In the genomic region with DNA sequence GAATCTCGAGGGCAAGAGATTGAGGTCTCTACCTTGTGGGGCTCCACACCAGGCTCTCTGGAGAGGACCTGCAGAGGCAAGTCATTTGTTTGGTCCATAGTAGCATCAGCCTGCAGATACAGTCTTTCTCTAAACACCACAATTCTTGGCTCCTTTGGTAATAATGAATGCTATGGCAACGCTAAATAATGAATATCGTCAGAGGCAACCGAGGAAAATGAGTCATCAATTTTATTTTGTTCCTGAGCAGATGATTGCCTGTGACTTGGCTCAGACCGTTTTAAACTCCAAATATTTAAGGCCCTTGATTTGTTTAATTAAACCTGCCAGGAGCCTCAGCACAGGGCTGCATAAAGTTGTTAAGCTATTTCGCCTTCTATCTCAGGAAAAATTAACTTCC, we compare ENCODE assay signal across 18 cellular contexts.
DNase-seq lines count a peak whose midpoint lies in the region; ATAC-seq and TF ChIP-seq lines count a peak whose summit lies in the region.
"Had no signal": no experiment of that assay in that cellular context is flagged by ENCODE, and none has a peak within 500 bp of the region (broad histone marks: within the 10 kb centered on the region; RNA-seq: fewer than 3 reads in every experiment).

No MANE protein-coding gene starts in this region.

- no peaks in the 10 kb centered on the region for H3K27me3 Mint-ChIP-seq in activated T-cell treated with anti-CD3 and anti-CD28 coated beads, Interleukin-2, amount 50 U/mL, for 72 hours (ENCODE audit: low read depth)

- H3K36me3 ChIP-seq in PC-3 (ENCODE audit: low read depth, low read length) (no peaks in the 10 kb centered on the region), mesenchymal stem cell (ENCODE audit: control insufficient read depth in 1 of 2, insufficient read depth in 2 of 2, low read depth in 1 of 2, low read length in 2 of 2) (no peaks in the 10 kb centered on the region)
- H3K36me3 ChIP-seq: SJSA1 had no signal

- no peak overlapping the region for H3K4ac ChIP-seq in mesenchymal stem cell (ENCODE audit: low read depth in 1 of 2, low read length in 2 of 2)

- peaks cover 3% of the 10 kb centered on the region; the same call in 1 of the 2 replicates for H3K9me2 ChIP-seq in PC-3 (replicated peaks; ENCODE audit: low read length)

- H3K27ac Mint-ChIP-seq in activated T-cell treated with anti-CD3 and anti-CD28 coated beads, Interleukin-2, amount 50 U/mL, for 72 hours, result no peak overlapping the region
- H3K27ac Mint-ChIP-seq: CD14-positive monocyte, GM23338 had no signal

- DNase-seq in AG09309 (ENCODE audit: low read depth) (peak; percentile 21), PC-3 (peak; percentile 51), astrocyte of the spinal cord (ENCODE audit: low read depth, low spot score) (peak; percentile 42), mesenchymal stem cell (no peak), COR-L47 (lab: John Stamatoyannopoulos, UW) (no peak)
- no peak for DNase-seq in activated T-cell treated with anti-CD3 and anti-CD28 coated beads, Interleukin-2, amount 50 U/mL, for 48 hours
- DNase-seq in activated T-cell treated with anti-CD3 and anti-CD28 coated beads, Interleukin-2, amount 50 U/mL, for 72 hours, result no peak
- DNase-seq: DMS 273 treated with DMSO at 0.1 percent for 48 hours, DND-41, NCI-H1417 treated with DMSO at 0.1 percent for 48 hours, NCI-H187 treated with DMSO at 0.1 percent for 48 hours, NCI-H345, NCI-H524 treated with DMSO at 0.1 percent for 48 hours had no signal

- H3K4me2 ChIP-seq in PC-3 (ENCODE audit: low read length) (no peak overlapping the region), mesenchymal stem cell (ENCODE audit: low read length, poor library complexity, severe bottlenecking) (no peak overlapping the region)
- H3K4me2 ChIP-seq: GM23338 had no signal

- no peak overlapping the region for H3K23ac ChIP-seq in mesenchymal stem cell (ENCODE audit: low read length in 2 of 2)

- H2BK5ac ChIP-seq in mesenchymal stem cell (ENCODE audit: low read depth, low read length, poor library complexity, severe bottlenecking), result no peak overlapping the region

- no peaks in the 10 kb centered on the region for H3K4me1 Mint-ChIP-seq in activated T-cell treated with anti-CD3 and anti-CD28 coated beads, Interleukin-2, amount 50 U/mL, for 72 hours (ENCODE audit: low read depth)
- H3K4me1 Mint-ChIP-seq: CD14-positive monocyte, GM23338 had no signal

- intact Hi-C loops in PC-3 (cut with micrococcal nuclease), result no loop called here

- H3K79me1 ChIP-seq in mesenchymal stem cell (replicated peaks; ENCODE audit: low read length, poor library complexity, severe bottlenecking), result no peaks in the 10 kb centered on the region

- H2AFZ ChIP-seq in PC-3 (ENCODE audit: low read length), result no peak overlapping the region
- H2AFZ ChIP-seq in mesenchymal stem cell (ENCODE audit: low read depth, low read length), result no peak overlapping the region
- H2AFZ ChIP-seq: GM23338 had no signal

- H3K9me3 ChIP-seq in PC-3 (ENCODE audit: low read length) (no peaks in the 10 kb centered on the region), mesenchymal stem cell (ENCODE audit: control insufficient read depth, low read length) (no peaks in the 10 kb centered on the region)
- H3K9me3 ChIP-seq: SJSA1 had no signal

- peaks cover 2 to 6% of the 10 kb centered on the region in 2 donors for H3K36me3 Mint-ChIP-seq in activated T-cell treated with anti-CD3 and anti-CD28 coated beads, Interleukin-2, amount 50 U/mL, for 72 hours (ENCODE audit: insufficient read depth in 2 of 2)
- H3K36me3 Mint-ChIP-seq: CD14-positive monocyte had no signal

- no peak overlapping the region for H4K91ac ChIP-seq in mesenchymal stem cell (ENCODE audit: low read length)

- no peak overlapping the region for H3K4me3 Mint-ChIP-seq in activated T-cell treated with anti-CD3 and anti-CD28 coated beads, Interleukin-2, amount 50 U/mL, for 72 hours
- H3K4me3 Mint-ChIP-seq: CD14-positive monocyte, GM23338 had no signal

- H3K4me1 ChIP-seq in PC-3 (ENCODE audit: insufficient read depth, low read length), result peaks cover 9% of the 10 kb centered on the region; the same call in 1 of the 2 replicates
- no peaks in the 10 kb centered on the region for H3K4me1 ChIP-seq in mesenchymal stem cell (ENCODE audit: control insufficient read depth, insufficient read depth, low read depth, low read length)
- H3K4me1 ChIP-seq: SJSA1 had no signal

- no peak overlapping the region for H4K8ac ChIP-seq in mesenchymal stem cell (ENCODE audit: low read length)

- H3F3A ChIP-seq in PC-3 (ENCODE audit: low read length, unreplicated experiment), result no peaks in the 10 kb centered on the region

- no peaks in the 10 kb centered on the region for H3K79me2 ChIP-seq in PC-3 (ENCODE audit: low read length)

- in situ Hi-C loops in astrocyte of the spinal cord (cut with HindIII; ENCODE audit: low sequenced_read_pairs), result no loop called here

- H2BK120ac ChIP-seq in mesenchymal stem cell (ENCODE audit: low read depth, low read length), result no peak overlapping the region

- POLR2A ChIA-PET in PC-3 (lab: Charles Lee; ENCODE audit: unreplicated experiment), result no interaction called here

- CTCF ChIA-PET in PC-3 (lab: Charles Lee), result no interaction called here

- H3K9ac ChIP-seq in PC-3 (ENCODE audit: low read length) (no peak overlapping the region), mesenchymal stem cell (ENCODE audit: low read length) (peak overlapping the region; percentile 71)

- H3K14ac ChIP-seq in mesenchymal stem cell (ENCODE audit: low read length in 2 of 2), result no peak overlapping the region

- TF ChIP-seq CTCF in AG09309 (IDR thresholded peaks at IDR 0.05; ENCODE audit: control insufficient read depth, insufficient read depth, low read depth, low read length, missing control alignments), result no peak
- TF ChIP-seq CTCF in PC-3 (conservative IDR thresholded peaks at IDR 0.05; ENCODE audit: low read depth, low read length), result no peak
- TF ChIP-seq CTCF in astrocyte of the spinal cord (IDR thresholded peaks at IDR 0.05; ENCODE audit: low read depth, low read length), result no peak

- 63% methylated on average over 6 of the region's 6 CpGs for WGBS in mesenchymal stem cell

- no peak overlapping the region for H3K18ac ChIP-seq in mesenchymal stem cell (ENCODE audit: low read depth in 1 of 2, low read length in 2 of 2)

- no peak overlapping the region for H2BK15ac ChIP-seq in mesenchymal stem cell (ENCODE audit: low read depth, poor library complexity, severe bottlenecking)

- H3K4me3 ChIP-seq in AG09309 (ENCODE audit: control insufficient read depth, low read depth, low read length) (no peak overlapping the region), PC-3 (ENCODE audit: low read length) (no peak overlapping the region), astrocyte of the spinal cord (ENCODE audit: low read depth, low read length) (no peak overlapping the region), mesenchymal stem cell (ENCODE audit: insufficient read depth in 1 of 2, low read depth in 1 of 2, low read length in 2 of 2) (no peak overlapping the region)
- H3K4me3 ChIP-seq: GM23338, SJSA1 had no signal

- peaks cover 2 to 16% of the 10 kb centered on the region in 2 donors for H3K9me3 Mint-ChIP-seq in activated T-cell treated with anti-CD3 and anti-CD28 coated beads, Interleukin-2, amount 50 U/mL, for 72 hours

- no TSS peak for BruUV-seq in PC-3 (replicated peaks; lab: Mats Ljungman, UMichigan)

- H3K27ac ChIP-seq in PC-3 (ENCODE audit: low read length) (no peak overlapping the region), mesenchymal stem cell (ENCODE audit: low read length, poor library complexity, severe bottlenecking) (no peak overlapping the region)
- H3K27ac ChIP-seq: SJSA1 had no signal

- no peaks in the 10 kb centered on the region for H4K20me1 ChIP-seq in PC-3 (ENCODE audit: low read length)

- ATAC-seq in PC-3 (peak; percentile 57), GM19351 (IDR thresholded peaks at IDR 0.05; ENCODE audit: unreplicated experiment) (no peak)
- ATAC-seq in activated T-cell treated with anti-CD3 and anti-CD28 coated beads, Interleukin-2, amount 50 U/mL, for 72 hours (replicated peaks in 1 of 2), result no peak
- ATAC-seq: GM23338, HCT116 had no signal

- H3K27me3 ChIP-seq in PC-3 (ENCODE audit: low read length), result no peaks in the 10 kb centered on the region
- no peaks in the 10 kb centered on the region for H3K27me3 ChIP-seq in mesenchymal stem cell (ENCODE audit: control insufficient read depth in 1 of 2, insufficient read depth in 1 of 2, low read length in 2 of 2)
- H3K27me3 ChIP-seq: SJSA1 had no signal

- H2BK12ac ChIP-seq in mesenchymal stem cell (ENCODE audit: low read length in 2 of 2), result no peak overlapping the region

- H2AK5ac ChIP-seq in mesenchymal stem cell (ENCODE audit: low read length, severe bottlenecking), result no peak overlapping the region

Comparison
In these comparisons a context has a peak if more than half of its experiments do, and no peak if none do; other contexts are left out.
1. DNase-seq: peak in AG09309 (single experiment), PC-3 (single experiment) and astrocyte of the spinal cord (single experiment); none in mesenchymal stem cell (single experiment), activated T-cell treated with anti-CD3 and anti-CD28 coated beads, Interleukin-2, amount 50 U/mL, for 48 hours (0 of 2), COR-L47 (single experiment) and activated T-cell treated with anti-CD3 and anti-CD28 coated beads, Interleukin-2, amount 50 U/mL, for 72 hours (0 of 2).